28 cellular contexts compared by ENCODE assay signal in the genomic region with DNA sequence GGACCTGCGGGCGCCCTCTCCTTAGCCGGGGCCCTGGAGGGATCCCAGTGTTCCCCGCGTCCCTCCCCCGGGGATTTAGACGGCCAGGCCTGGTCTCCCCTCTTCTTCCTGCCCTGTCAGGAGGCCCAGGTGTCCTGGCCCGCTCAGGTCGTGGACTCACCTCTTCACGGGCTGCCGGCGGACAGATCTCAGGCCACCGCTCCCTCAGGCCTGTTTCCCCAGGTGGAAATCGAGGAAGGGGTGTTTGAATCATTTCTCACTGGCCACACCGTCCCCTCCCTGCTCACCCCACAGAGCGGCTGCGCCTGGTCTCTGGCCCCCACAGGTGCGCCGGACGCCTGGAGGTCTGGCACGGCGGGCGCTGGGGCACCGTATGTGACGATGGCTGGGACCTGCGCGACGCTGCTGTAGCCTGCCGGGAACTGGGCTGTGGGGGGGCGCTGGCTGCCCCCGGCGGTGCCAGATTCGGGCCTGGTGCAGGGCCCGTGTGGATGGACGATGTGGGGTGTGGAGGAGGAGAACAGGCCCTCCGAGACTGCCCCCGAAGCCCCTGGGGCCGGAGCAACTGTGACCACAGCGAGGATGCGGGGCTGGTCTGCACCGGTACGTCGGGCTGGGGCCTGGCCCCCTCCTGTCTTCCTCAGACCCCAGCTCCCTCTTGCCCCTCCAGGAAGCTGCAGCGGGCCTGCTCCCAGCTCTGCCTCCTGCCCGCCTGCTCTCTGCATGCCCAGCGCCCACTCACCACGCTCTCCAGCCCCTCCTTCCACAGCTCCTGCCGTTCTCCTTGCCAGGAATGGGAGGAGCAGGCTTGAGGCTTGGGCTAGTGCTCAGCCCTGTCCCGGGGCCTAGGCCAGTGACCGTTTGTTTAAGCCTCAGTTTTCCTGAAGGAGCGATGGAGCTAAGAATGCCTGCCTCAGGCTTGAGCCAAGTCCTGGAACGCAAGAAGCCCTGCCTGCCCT. TPM values are rescaled to one million over a fixed set of nuclear protein-coding genes. Genes with fewer than 3 reads are reported as not detected.
DNase-seq lines count a peak whose midpoint lies in the region; ATAC-seq, FAIRE-seq and TF ChIP-seq lines count a peak whose summit lies in the region.
"Had no signal": no experiment of that assay in that cellular context is flagged by ENCODE, and none has a peak within 500 bp of the region (broad histone marks: within the 10 kb centered on the region; RNA-seq: fewer than 3 reads in every experiment).

No MANE protein-coding gene starts in this region.

- peaks cover 16% of the 10 kb centered on the region for H3K79me2 ChIP-seq in trophoblast cell (ENCODE audit: control insufficient read depth, insufficient read depth, low read length, poor library complexity)

- no peak overlapping the region for H4K12ac ChIP-seq in trophoblast cell (ENCODE audit: low read depth, low read length)

- H3K4ac ChIP-seq in trophoblast cell (ENCODE audit: low read depth, low read length): no peak overlapping the region

- H3K27ac ChIP-seq in esophagus squamous epithelium: peak overlapping the region in 3 of 4 donors; percentile 21 to 70 (median 38)
- H3K27ac ChIP-seq in trophoblast cell (ENCODE audit: low read depth, low read length): no peak overlapping the region
- no peak overlapping the region for H3K27ac ChIP-seq in endodermal cell (ENCODE audit: low read depth, low read length)
- H3K27ac ChIP-seq: epithelial cell of prostate had no signal

- no peak overlapping the region for H3K27ac Mint-ChIP-seq in natural killer cell
- no peak overlapping the region for H3K27ac Mint-ChIP-seq in natural killer cell treated with Interleukin-12 subunit alpha and Interleukin-12 subunit beta and Interleukin-15 and Interleukin-18, amount 100 ng/mL, for 72 hours
- H3K27ac Mint-ChIP-seq in endodermal cell: no peak overlapping the region
- H3K27ac Mint-ChIP-seq: activated naive CD4-positive, alpha-beta T cell treated with anti-CD3 and anti-CD28 coated beads for 36 hours; CD4-positive, alpha-beta T cell; GM23338 had no signal

- H3K79me1 ChIP-seq in trophoblast cell (ENCODE audit: low read length): peaks cover 37% of the 10 kb centered on the region

- no peak overlapping the region for H4K8ac ChIP-seq in trophoblast cell (ENCODE audit: low read depth, low read length)

- peaks cover 31 to 82% (median 39%) of the 10 kb centered on the region in 3 donors for H3K4me1 ChIP-seq in esophagus squamous epithelium
- peaks cover 37 to 50% of the 10 kb centered on the region in 2 experiments for H3K4me1 ChIP-seq in trophoblast cell (ENCODE audit: control insufficient read depth in 1 of 2, insufficient read depth in 2 of 2, low read length in 2 of 2)
- peaks cover 17% of the 10 kb centered on the region for H3K4me1 ChIP-seq in endodermal cell (ENCODE audit: control insufficient read depth, insufficient read depth, low read length)

- H3K9me3 ChIP-seq in esophagus squamous epithelium: no peaks in the 10 kb centered on the region
- H3K9me3 ChIP-seq in trophoblast cell (ENCODE audit: insufficient read depth, low read depth, low read length): no peaks in the 10 kb centered on the region
- H3K9me3 ChIP-seq in endodermal cell (ENCODE audit: control insufficient read depth, low read length): no peaks in the 10 kb centered on the region

- WGBS in esophagus squamous epithelium, 2 donors: 73 to 84% methylated on average over 5 to 16 of the region's 52 CpGs
- no CpG with 5 or more reads among the region's 52 CpGs for WGBS in trophoblast cell (ENCODE audit: extremely low coverage, insufficient coverage, insufficient read length)
- 88 to 89% methylated on average over 22 to 52 of the region's 52 CpGs for WGBS in endodermal cell (ENCODE audit: insufficient coverage in 1 of 2, insufficient read length in 1 of 2), 2 experiments

- peak overlapping the region; percentile 58 for H2AK5ac ChIP-seq in trophoblast cell (ENCODE audit: low read length)

- no peak overlapping the region for H3K4me3 ChIP-seq in esophagus squamous epithelium
- H3K4me3 ChIP-seq in trophoblast cell (ENCODE audit: low read depth, low read length): no peak overlapping the region
- H3K4me3 ChIP-seq in endodermal cell (ENCODE audit: low read length): no peak overlapping the region
- H3K4me3 ChIP-seq: dorsolateral prefrontal cortex, GM23338 had no signal

- H3K36me3 Mint-ChIP-seq in natural killer cell (no peaks in the 10 kb centered on the region), endodermal cell (ENCODE audit: low read depth) (no peaks in the 10 kb centered on the region)
- H3K36me3 Mint-ChIP-seq in natural killer cell treated with Interleukin-12 subunit alpha and Interleukin-12 subunit beta and Interleukin-15 and Interleukin-18, amount 100 ng/mL, for 72 hours: no peaks in the 10 kb centered on the region
- H3K36me3 Mint-ChIP-seq: naive thymus-derived CD8-positive, alpha-beta T cell had no signal

- DNase-seq in natural killer cell: no peak
- no peak for DNase-seq in natural killer cell treated with Interleukin-12 subunit alpha and Interleukin-12 subunit beta and Interleukin-15 and Interleukin-18, amount 100 ng/mL, for 72 hours (ENCODE audit: low spot score)
- no peak for DNase-seq in esophagus squamous epithelium (lab: John Stamatoyannopoulos, UW)
- no peak for DNase-seq in trophoblast cell
- DNase-seq in stimulated activated naive CD4-positive, alpha-beta T cell (lab: John Stamatoyannopoulos, UW): no peak
- no peak for DNase-seq in H54 (ENCODE audit: insufficient read length, low spot score)
- DNase-seq in endodermal cell: no peak
- DNase-seq: activated CD4-positive, CD25-positive, alpha-beta regulatory T cell treated with anti-CD3 and anti-CD28 coated beads, Interleukin-2, amount 50 U/mL, for 72 hours; activated naive CD4-positive, alpha-beta T cell treated with anti-CD3 and anti-CD28 coated beads for 36 hours; activated T-cell treated with anti-CD3 and anti-CD28 coated beads, Interleukin-2, amount 50 U/mL, for 48 hours; CD4-positive, alpha-beta T cell; dorsolateral prefrontal cortex; GDM1; naive thymus-derived CD8-positive, alpha-beta T cell; NCI-H187; NCI-H446; NK-92 treated with Interleukin-12 subunit alpha and Interleukin-12 subunit beta, amount 100 ng/mL, for 24 hours; small intestine; stimulated activated CD4-positive, alpha-beta T cell treated with anti-CD3 and anti-CD28 coated beads, Interleukin-2, amount 100 ng/mL, for 48 hours; T-helper 9 cell had no signal

- no peak overlapping the region for H3K14ac ChIP-seq in trophoblast cell (ENCODE audit: low read length)

- intact Hi-C loops in natural killer cell (cut with micrococcal nuclease): no loop called here
- intact Hi-C loops in esophagus squamous epithelium (cut with DNase I): no loop called here

- H3K27me3 Mint-ChIP-seq in natural killer cell (ENCODE audit: low read depth in 2 of 2) (peaks cover 0 to 8% of the 10 kb centered on the region in 2 donors), endodermal cell (ENCODE audit: insufficient read depth) (peaks cover 7% of the 10 kb centered on the region)
- H3K27me3 Mint-ChIP-seq in natural killer cell treated with Interleukin-12 subunit alpha and Interleukin-12 subunit beta and Interleukin-15 and Interleukin-18, amount 100 ng/mL, for 72 hours: peaks cover 0 to 8% of the 10 kb centered on the region in 2 donors
- H3K27me3 Mint-ChIP-seq: CD4-positive, alpha-beta T cell had no signal

- H3K4me1 Mint-ChIP-seq in natural killer cell (peaks cover 0 to 6% of the 10 kb centered on the region in 2 donors), endodermal cell (peaks cover 15% of the 10 kb centered on the region)
- peaks cover 4 to 6% of the 10 kb centered on the region in 2 donors for H3K4me1 Mint-ChIP-seq in natural killer cell treated with Interleukin-12 subunit alpha and Interleukin-12 subunit beta and Interleukin-15 and Interleukin-18, amount 100 ng/mL, for 72 hours (ENCODE audit: low read depth in 2 of 2)

- ATAC-seq in natural killer cell: no peak
- ATAC-seq in natural killer cell treated with Interleukin-12 subunit alpha and Interleukin-12 subunit beta and Interleukin-15 and Interleukin-18, amount 100 ng/mL, for 72 hours: no peak
- ATAC-seq in GM21360 (IDR thresholded peaks at IDR 0.05; ENCODE audit: unreplicated experiment): no peak
- ATAC-seq: GM23338; naive thymus-derived CD8-positive, alpha-beta T cell had no signal

- no peak overlapping the region for H2BK5ac ChIP-seq in trophoblast cell (ENCODE audit: low read depth, low read length, poor library complexity)

- H2AFZ ChIP-seq in trophoblast cell (ENCODE audit: insufficient read depth, low read length, poor library complexity): no peak overlapping the region
- H2AFZ ChIP-seq: GM23338 had no signal

- H2BK12ac ChIP-seq in trophoblast cell (ENCODE audit: low read length): peak overlapping the region; percentile 27

- H3K4me2 ChIP-seq in trophoblast cell (ENCODE audit: low read length): no peak overlapping the region
- H3K4me2 ChIP-seq: GM23338 had no signal

- peak overlapping the region; percentile 41 for H4K91ac ChIP-seq in trophoblast cell (ENCODE audit: low read depth, low read length)

- TF ChIP-seq POLR2A in esophagus squamous epithelium (IDR thresholded peaks at IDR 0.05): no peak
- TF ChIP-seq POLR2A in H54 (IDR thresholded peaks at IDR 0.05; ENCODE audit: low read depth, low read length): no peak

- TF ChIP-seq CTCF in natural killer cell (IDR thresholded peaks at IDR 0.05) (no peak), esophagus squamous epithelium (IDR thresholded peaks at IDR 0.05) (no peak), endodermal cell (conservative IDR thresholded peaks at IDR 0.05) (no peak)

- H3K9ac ChIP-seq in trophoblast cell (ENCODE audit: low read length) (no peak overlapping the region), endodermal cell (ENCODE audit: extremely low read depth, low read length, poor library complexity, severe bottlenecking) (no peak overlapping the region)

- peak overlapping the region; percentile 1 for H2BK120ac ChIP-seq in trophoblast cell (ENCODE audit: insufficient read depth, low read length, poor library complexity)

- H3K18ac ChIP-seq in trophoblast cell (ENCODE audit: low read length): peak overlapping the region; percentile 5

- FAIRE-seq in H54 (lab: Jason Lieb, UNC): no peak
- FAIRE-seq: small intestine, urothelium cell line had no signal

- H3K36me3 ChIP-seq in esophagus squamous epithelium: no peaks in the 10 kb centered on the region
- peaks cover 15 to 18% of the 10 kb centered on the region in 2 experiments for H3K36me3 ChIP-seq in trophoblast cell (ENCODE audit: control insufficient read depth in 1 of 2, insufficient read depth in 2 of 2, low read length in 2 of 2)
- no peaks in the 10 kb centered on the region for H3K36me3 ChIP-seq in endodermal cell (ENCODE audit: control insufficient read depth, insufficient read depth, low read length)

- H3K9me3 Mint-ChIP-seq in natural killer cell: no peaks in the 10 kb centered on the region
- H3K9me3 Mint-ChIP-seq in natural killer cell treated with Interleukin-12 subunit alpha and Interleukin-12 subunit beta and Interleukin-15 and Interleukin-18, amount 100 ng/mL, for 72 hours: no peaks in the 10 kb centered on the region
- no peaks in the 10 kb centered on the region for H3K9me3 Mint-ChIP-seq in endodermal cell
- H3K9me3 Mint-ChIP-seq: activated naive CD4-positive, alpha-beta T cell treated with anti-CD3 and anti-CD28 coated beads for 36 hours; CD4-positive, alpha-beta T cell; central memory CD8-positive, alpha-beta T cell; GM23338 had no signal

- H3K4me3 Mint-ChIP-seq in natural killer cell: peak overlapping the region; percentile 21
- H3K4me3 Mint-ChIP-seq in natural killer cell treated with Interleukin-12 subunit alpha and Interleukin-12 subunit beta and Interleukin-15 and Interleukin-18, amount 100 ng/mL, for 72 hours: no peak overlapping the region
- no peak overlapping the region for H3K4me3 Mint-ChIP-seq in endodermal cell
- H3K4me3 Mint-ChIP-seq: activated naive CD4-positive, alpha-beta T cell treated with anti-CD3 and anti-CD28 coated beads for 36 hours; CD4-positive, alpha-beta T cell; central memory CD8-positive, alpha-beta T cell; GM23338; naive thymus-derived CD8-positive, alpha-beta T cell had no signal

- no peak overlapping the region for H3K23ac ChIP-seq in trophoblast cell (ENCODE audit: low read length)

- H3K27me3 ChIP-seq in esophagus squamous epithelium: peaks cover 0 to 43% (median 0%) of the 10 kb centered on the region in 4 donors
- no peaks in the 10 kb centered on the region for H3K27me3 ChIP-seq in trophoblast cell (ENCODE audit: insufficient read depth, low read length)
- no peaks in the 10 kb centered on the region for H3K27me3 ChIP-seq in endodermal cell (ENCODE audit: control insufficient read depth, insufficient read depth, low read length, poor library complexity, severe bottlenecking)

RNA-seq across cellular contexts. Expression of a gene that starts 2.5 kb away (rescaled TPM):
- total RNA-seq in natural killer cell: under 1 TPM; 0.11 to 0.68 (median 0.58) TPM
- under 1 TPM in 1 of 2 donors, not detected in 1; 0.50 TPM for total RNA-seq in natural killer cell treated with Interleukin-12 subunit alpha and Interleukin-12 subunit beta and Interleukin-15 and Interleukin-18, amount 100 ng/mL, for 72 hours
- 1 to 10 TPM in 1 of 4 donors, under 1 TPM in 3; 0.40 to 5.0 (median 0.68) TPM for total RNA-seq in esophagus squamous epithelium
- polyA plus RNA-seq in trophoblast cell (2013): 24.2 and 24.4 TPM in 2 replicates
- 1 to 10 TPM; 1.4 to 2.4 TPM for total RNA-seq in endodermal cell
- polyA plus RNA-seq in endodermal cell (2013, experiment 1 of 2): 8.0 TPM
- polyA plus RNA-seq in endodermal cell (2013, experiment 2 of 2): 7.4 TPM

RNA-seq across cellular contexts. Expression of a gene that starts 5.8 kb away (rescaled TPM):
- total RNA-seq in natural killer cell (10 to 100 TPM in 1 of 3 donors, 1 to 10 TPM in 2; 8.7 to 12.5 (median 8.8) TPM), esophagus squamous epithelium (1 to 10 TPM; 1.3 to 4.3 (median 2.9) TPM), endodermal cell (10 to 100 TPM; 51.3 to 67.1 TPM)
- total RNA-seq in natural killer cell treated with Interleukin-12 subunit alpha and Interleukin-12 subunit beta and Interleukin-15 and Interleukin-18, amount 100 ng/mL, for 72 hours: 10 to 100 TPM in 1 of 2 donors, 1 to 10 TPM in 1; 6.1 to 14.0 TPM
- polyA plus RNA-seq in trophoblast cell (2013): 108 and 109 TPM in 2 replicates
- polyA plus RNA-seq in endodermal cell (2013, experiment 1 of 2): 66.6 TPM
- 69.7 TPM for polyA plus RNA-seq in endodermal cell (2013, experiment 2 of 2)

RNA-seq across cellular contexts. Expression of a gene that starts 14.3 kb away (rescaled TPM):
- total RNA-seq in natural killer cell: 10 to 100 TPM; 20.8 to 28.7 (median 24.1) TPM
- total RNA-seq in natural killer cell treated with Interleukin-12 subunit alpha and Interleukin-12 subunit beta and Interleukin-15 and Interleukin-18, amount 100 ng/mL, for 72 hours: 10 to 100 TPM in 1 of 2 donors, 1 to 10 TPM in 1; 8.0 to 12.3 TPM
- total RNA-seq in esophagus squamous epithelium: 10 to 100 TPM in 1 of 4 donors, 1 to 10 TPM in 3; 4.4 to 22.0 (median 6.8) TPM
- polyA plus RNA-seq in trophoblast cell (2013): 12.6 and 14.5 TPM in 2 replicates
- 10 to 100 TPM in 1 of 2 donors, 1 to 10 TPM in 1; 9.9 to 12.6 TPM for total RNA-seq in endodermal cell
- 8.9 TPM for polyA plus RNA-seq in endodermal cell (2013, experiment 1 of 2)
- 11.8 TPM for polyA plus RNA-seq in endodermal cell (2013, experiment 2 of 2)

RNA-seq across cellular contexts. Expression of a gene that starts 26.2 kb away (rescaled TPM):
- not detected for total RNA-seq in natural killer cell
- not detected for total RNA-seq in natural killer cell treated with Interleukin-12 subunit alpha and Interleukin-12 subunit beta and Interleukin-15 and Interleukin-18, amount 100 ng/mL, for 72 hours
- not detected for total RNA-seq in esophagus squamous epithelium
- not detected in 2 replicates for polyA plus RNA-seq in trophoblast cell (2013)
- 1 to 10 TPM in 1 of 2 donors, under 1 TPM in 1; 0.62 to 2.3 TPM for total RNA-seq in endodermal cell
- polyA plus RNA-seq in endodermal cell (2013, experiment 1 of 2): 0.39 TPM
- not detected for polyA plus RNA-seq in endodermal cell (2013, experiment 2 of 2)
- total RNA-seq: activated naive CD4-positive, alpha-beta T cell treated with anti-CD3 and anti-CD28 coated beads for 36 hours; CD4-positive, alpha-beta T cell; mesenteric fat pad; naive thymus-derived CD8-positive, alpha-beta T cell; posterior vena cava had no signal
- polyA plus RNA-seq: AG04450; naive thymus-derived CD8-positive, alpha-beta T cell; small intestine had no signal

RNA-seq across cellular contexts. Expression of a gene that starts 29.3 kb away (rescaled TPM):
- total RNA-seq in natural killer cell: 10 to 100 TPM in 1 of 3 donors, 1 to 10 TPM in 2; 7.2 to 12.4 (median 9.5) TPM
- total RNA-seq in natural killer cell treated with Interleukin-12 subunit alpha and Interleukin-12 subunit beta and Interleukin-15 and Interleukin-18, amount 100 ng/mL, for 72 hours: 10 to 100 TPM; 25.6 to 45.1 TPM
- total RNA-seq in esophagus squamous epithelium: 10 to 100 TPM; 60.5 to 98.1 (median 78.7) TPM
- 20.4 and 20.9 TPM in 2 replicates for polyA plus RNA-seq in trophoblast cell (2013)
- 10 to 100 TPM; 35.9 to 39.2 TPM for total RNA-seq in endodermal cell
- polyA plus RNA-seq in endodermal cell (2013, experiment 1 of 2): 30.9 TPM
- 30.8 TPM for polyA plus RNA-seq in endodermal cell (2013, experiment 2 of 2)

Comparison
In these comparisons a context has a peak if more than half of its experiments do, and no peak if none do; other contexts are left out.
1. H3K27ac ChIP-seq: peak in esophagus squamous epithelium (3 of 4); none in trophoblast cell (single experiment) and endodermal cell (single experiment).